In genomic region chr7:143214789-143215679, GRCh38 we compare ENCODE assay signal across 8 cellular contexts. TPM values are rescaled to one million over a fixed set of nuclear protein-coding genes. Genes with fewer than 3 reads are reported as not detected.
DNase-seq lines count a peak whose midpoint lies in the region; ATAC-seq and TF ChIP-seq lines count a peak whose summit lies in the region.

No MANE protein-coding gene starts in this region.

- no peaks in the 10 kb centered on the region for H3K4me1 ChIP-seq in effector memory CD4-positive, alpha-beta T cell (ENCODE audit: control insufficient read depth, insufficient read depth, low read length, poor library complexity, severe bottlenecking)

- H3K4me3 Mint-ChIP-seq in activated CD4-positive, alpha-beta T cell treated with anti-CD3 and anti-CD28 coated beads, Interleukin-2, amount 10 ng/mL, durations not matched to agents 7 days and 5 days, result no peak overlapping the region
- no peak overlapping the region for H3K4me3 Mint-ChIP-seq in mesothelial cell of epicardium

- H3K27ac ChIP-seq in effector memory CD4-positive, alpha-beta T cell (ENCODE audit: insufficient read depth, low read length, poor library complexity, severe bottlenecking), result no peak overlapping the region

- no peak overlapping the region for H3K27ac Mint-ChIP-seq in activated CD4-positive, alpha-beta T cell treated with anti-CD3 and anti-CD28 coated beads, Interleukin-2, amount 10 ng/mL, durations not matched to agents 7 days and 5 days
- no peak overlapping the region for H3K27ac Mint-ChIP-seq in mesothelial cell of epicardium

- H3K36me3 ChIP-seq in effector memory CD4-positive, alpha-beta T cell (ENCODE audit: control insufficient read depth, insufficient read depth, low read length), result no peaks in the 10 kb centered on the region

- no peak overlapping the region for H3K4me3 ChIP-seq in effector memory CD4-positive, alpha-beta T cell (ENCODE audit: insufficient read depth, low read depth, low read length, poor library complexity, severe bottlenecking)

- CTCF ChIA-PET in activated CD4-positive, alpha-beta T cell treated with anti-CD3 and anti-CD28 coated beads, Interleukin-2, amount 10 ng/mL, durations not matched to agents 7 days and 5 days (lab: Charles Lee), result interaction anchor here (0.5 to 2.3 kb wide), 32 partner anchors 9 to 837 kb away, joined by 3 to 26 read pairs (median 3); no protein-coding TSS in a partner anchor

- H3K36me3 Mint-ChIP-seq in activated CD4-positive, alpha-beta T cell treated with anti-CD3 and anti-CD28 coated beads, Interleukin-2, amount 10 ng/mL, durations not matched to agents 7 days and 5 days (ENCODE audit: low read depth), result no peaks in the 10 kb centered on the region
- no peaks in the 10 kb centered on the region for H3K36me3 Mint-ChIP-seq in mesothelial cell of epicardium

- DNase-seq in DMS 273 (lab: John Stamatoyannopoulos, UW; ENCODE audit: unreplicated experiment), result peak; percentile 93
- peak; percentile 85 for DNase-seq in NCI-H748 (lab: John Stamatoyannopoulos, UW; ENCODE audit: unreplicated experiment)
- peak; percentile 78 for DNase-seq in activated CD4-positive, alpha-beta T cell treated with anti-CD3 and anti-CD28 coated beads, Interleukin-2, amount 10 ng/mL, durations not matched to agents 7 days and 5 days
- DNase-seq in effector memory CD4-positive, alpha-beta T cell, result peak; percentile 12 to 50 (median 33)
- DNase-seq in mesothelial cell of epicardium (ENCODE audit: low spot score in 2 of 2, unreplicated experiment in 2 of 2), result peak in 1 of 2 experiments; percentile 64
- peak; percentile 14 to 38 for DNase-seq in stimulated activated CD8-positive, alpha-beta memory T cell treated with anti-CD3 and anti-CD28 coated beads, Interleukin-7, amount 100 ng/mL, for 4 hours (ENCODE audit: low read depth in 2 of 2)

- H3K9me3 ChIP-seq in effector memory CD4-positive, alpha-beta T cell (ENCODE audit: control insufficient read depth, low read length), result no peaks in the 10 kb centered on the region

- no peaks in the 10 kb centered on the region for H3K4me1 Mint-ChIP-seq in activated CD4-positive, alpha-beta T cell treated with anti-CD3 and anti-CD28 coated beads, Interleukin-2, amount 10 ng/mL, durations not matched to agents 7 days and 5 days
- H3K4me1 Mint-ChIP-seq in mesothelial cell of epicardium, result no peaks in the 10 kb centered on the region

- H3K27me3 ChIP-seq in effector memory CD4-positive, alpha-beta T cell (replicated peaks; ENCODE audit: control insufficient read depth, insufficient read depth, low read length, poor library complexity, severe bottlenecking), result no peaks in the 10 kb centered on the region

- TF ChIP-seq CTCF in mesothelial cell of epicardium (IDR thresholded peaks at IDR 0.05; ENCODE audit: unreplicated experiment), result peak; percentile 97

- H3K27me3 Mint-ChIP-seq in activated CD4-positive, alpha-beta T cell treated with anti-CD3 and anti-CD28 coated beads, Interleukin-2, amount 10 ng/mL, durations not matched to agents 7 days and 5 days, result peaks cover 6% of the 10 kb centered on the region
- peaks cover 7% of the 10 kb centered on the region for H3K27me3 Mint-ChIP-seq in mesothelial cell of epicardium (ENCODE audit: low read depth)

- ATAC-seq in GM21360 (IDR thresholded peaks at IDR 0.05; ENCODE audit: unreplicated experiment), result peak; percentile 87
- ATAC-seq in HG03575 (IDR thresholded peaks at IDR 0.05; ENCODE audit: extremely low read depth, insufficient number of reproducible peaks, low FRiP score, unreplicated experiment), result peak; percentile 96

- H3K9me3 Mint-ChIP-seq in activated CD4-positive, alpha-beta T cell treated with anti-CD3 and anti-CD28 coated beads, Interleukin-2, amount 10 ng/mL, durations not matched to agents 7 days and 5 days, result no peaks in the 10 kb centered on the region
- peaks cover 14% of the 10 kb centered on the region for H3K9me3 Mint-ChIP-seq in mesothelial cell of epicardium

- POLR2A ChIA-PET in activated CD4-positive, alpha-beta T cell treated with anti-CD3 and anti-CD28 coated beads, Interleukin-2, amount 10 ng/mL, durations not matched to agents 7 days and 5 days (lab: Charles Lee), result no interaction called here

RNA-seq across cellular contexts. Expression of gene TAS2R40, which starts 6.8 kb away (rescaled TPM):
- not detected for total RNA-seq in activated CD4-positive, alpha-beta T cell treated with anti-CD3 and anti-CD28 coated beads, Interleukin-2, amount 10 ng/mL, durations not matched to agents 7 days and 5 days
- total RNA-seq in mesothelial cell of epicardium, result not detected in 3 replicates

RNA-seq across cellular contexts. Expression of gene TAS2R39, which starts 31.8 kb away (rescaled TPM):
- total RNA-seq in activated CD4-positive, alpha-beta T cell treated with anti-CD3 and anti-CD28 coated beads, Interleukin-2, amount 10 ng/mL, durations not matched to agents 7 days and 5 days, result not detected
- not detected in 3 replicates for total RNA-seq in mesothelial cell of epicardium

RNA-seq across cellular contexts. Expression of gene GSTK1, which starts 48.2 kb away (rescaled TPM):
- total RNA-seq in activated CD4-positive, alpha-beta T cell treated with anti-CD3 and anti-CD28 coated beads, Interleukin-2, amount 10 ng/mL, durations not matched to agents 7 days and 5 days, result 100 to 1,000 TPM; 370 to 419 TPM
- 86.7 to 98.8 TPM (median 92.8 TPM) in 3 replicates for total RNA-seq in mesothelial cell of epicardium
